In genomic region chr5:163321511-163321910, GRCh38 we compare ENCODE assay signal across 8 cellular contexts.
"Had no signal": no experiment of that assay in that cellular context is flagged by ENCODE, and none has a peak within 500 bp of the region (broad histone marks: within the 10 kb centered on the region; RNA-seq: fewer than 3 reads in every experiment).

No MANE protein-coding gene starts in this region.

- H3K4me3 ChIP-seq: GM23248, GM23338, HAP-1 had no signal

- DNase-seq: GM23248, GOT3, H7, H9, HCEC 1CT, HFFc6 had no signal

- H3K36me3 ChIP-seq: HAP-1 had no signal

- H3K9ac ChIP-seq: GM23248 had no signal

- H3K4me1 ChIP-seq: HAP-1 had no signal

- H3K9me3 ChIP-seq: HAP-1 had no signal

- H3K27ac ChIP-seq: GM23248 had no signal
